24 cellular contexts compared by ENCODE assay signal in genomic region chr3:99741588-99741987, GRCh38.
DNase-seq lines count a peak whose midpoint lies in the region; ATAC-seq, FAIRE-seq and TF ChIP-seq lines count a peak whose summit lies in the region.
"Had no signal": no experiment of that assay in that cellular context is flagged by ENCODE, and none has a peak within 500 bp of the region (broad histone marks: within the 10 kb centered on the region; RNA-seq: fewer than 3 reads in every experiment).

No MANE protein-coding gene starts in this region.

- H3K4me3 ChIP-seq in IMR-90 (ENCODE audit: insufficient read depth, low read depth, low read length) (no peak overlapping the region), mesenchymal stem cell (ENCODE audit: insufficient read depth in 1 of 2, low read depth in 1 of 2, low read length in 2 of 2) (no peak overlapping the region), HAP-1 (no peak overlapping the region)
- H3K4me3 ChIP-seq: BLaER1 treated with 17β-estradiol and CSF1 and Interleukin-3, amounts not matched to agents 10 nM and 100 nM; K562; MG63 had no signal

- peaks cover 7 to 8% of the 10 kb centered on the region in 2 experiments; a peak in 3 of 4 replicates for H3K79me1 ChIP-seq in IMR-90 (ENCODE audit: low read depth in 1 of 2, low read length in 2 of 2)
- peaks cover 6% of the 10 kb centered on the region for H3K79me1 ChIP-seq in mesenchymal stem cell (replicated peaks; ENCODE audit: low read length, poor library complexity, severe bottlenecking)

- no peak overlapping the region for H3K27ac ChIP-seq in IMR-90 (ENCODE audit: insufficient read depth, low read length)
- peak overlapping the region; percentile 32 for H3K27ac ChIP-seq in mesenchymal stem cell (ENCODE audit: low read length, poor library complexity, severe bottlenecking)
- H3K27ac ChIP-seq: BLaER1 treated with 17β-estradiol and CSF1 and Interleukin-3, amounts not matched to agents 10 nM and 100 nM had no signal

- BruUV-seq in IMR-90 (replicated peaks; lab: Mats Ljungman, UMichigan), result no TSS peak

- H3K56ac ChIP-seq in IMR-90 (ENCODE audit: extremely low read depth, insufficient read depth, low read length), result no peak overlapping the region

- H3K23ac ChIP-seq in IMR-90 (ENCODE audit: low read depth, low read length) (no peak overlapping the region), mesenchymal stem cell (ENCODE audit: low read length in 2 of 2) (no peak overlapping the region)

- H3K9me1 ChIP-seq in IMR-90 (ENCODE audit: insufficient read depth, low read length), result peaks cover 3% of the 10 kb centered on the region

- H2BK120ac ChIP-seq in IMR-90 (ENCODE audit: low read depth, low read length) (no peak overlapping the region), mesenchymal stem cell (ENCODE audit: low read depth, low read length) (no peak overlapping the region)

- H3K27me3 ChIP-seq in IMR-90 (ENCODE audit: control insufficient read depth, insufficient read depth, low read length) (no peaks in the 10 kb centered on the region), mesenchymal stem cell (ENCODE audit: control insufficient read depth in 1 of 2, insufficient read depth in 1 of 2, low read length in 2 of 2) (no peaks in the 10 kb centered on the region), HAP-1 (ENCODE audit: low read depth) (peaks cover 2% of the 10 kb centered on the region; the same call in 1 of the 2 replicates)
- H3K27me3 ChIP-seq: BLaER1 treated with 17β-estradiol and CSF1 and Interleukin-3, amounts not matched to agents 10 nM and 100 nM; MG63 had no signal

- dilution Hi-C loops in IMR-90 (cut with HindIII; ENCODE audit: low sequenced_read_pairs, unreplicated experiment), result no loop called here

- H3K4me2 ChIP-seq in IMR-90 (ENCODE audit: low read depth, low read length) (no peak overlapping the region), mesenchymal stem cell (ENCODE audit: low read length, poor library complexity, severe bottlenecking) (no peak overlapping the region)
- H3K4me2 ChIP-seq: BLaER1 treated with 17β-estradiol and CSF1 and Interleukin-3, amounts not matched to agents 10 nM and 100 nM had no signal

- H2AK5ac ChIP-seq in IMR-90 (ENCODE audit: low read depth, low read length) (no peak overlapping the region), mesenchymal stem cell (ENCODE audit: low read length, severe bottlenecking) (no peak overlapping the region)

- H2BK5ac ChIP-seq in IMR-90 (ENCODE audit: low read depth, low read length, poor library complexity, severe bottlenecking) (no peak overlapping the region), mesenchymal stem cell (ENCODE audit: low read depth, low read length, poor library complexity, severe bottlenecking) (no peak overlapping the region)

- no peak for TF ChIP-seq RAD21 in IMR-90 (IDR thresholded peaks at IDR 0.05; ENCODE audit: low read length)

- CTCF ChIA-PET in IMR-90 (lab: Yijun Ruan, JAX), result no interaction called here

- H3K4ac ChIP-seq in IMR-90 (ENCODE audit: low read depth, low read length), result no peak overlapping the region
- no peak overlapping the region for H3K4ac ChIP-seq in mesenchymal stem cell (ENCODE audit: low read depth in 1 of 2, low read length in 2 of 2)

- H2AK9ac ChIP-seq in IMR-90 (replicated peaks; ENCODE audit: low read depth, low read length, poor library complexity), result no peak overlapping the region

- H3K9me3 ChIP-seq in IMR-90 (ENCODE audit: control insufficient read depth, insufficient read depth, low read length) (peaks cover 2% of the 10 kb centered on the region; the same call in 1 of the 2 replicates), mesenchymal stem cell (ENCODE audit: control insufficient read depth, low read length) (peaks cover 4% of the 10 kb centered on the region), HAP-1 (no peaks in the 10 kb centered on the region)

- no peak overlapping the region for H2BK12ac ChIP-seq in mesenchymal stem cell (ENCODE audit: low read length in 2 of 2)

- POLR2A ChIA-PET in IMR-90 (lab: Charles Lee; ENCODE audit: unreplicated experiment), result no interaction called here

- no peak for TF ChIP-seq CTCF in IMR-90 (conservative IDR thresholded peaks at IDR 0.05; ENCODE audit: low read depth, low read length)

- in situ Hi-C loops in IMR-90 (cut with MboI; ENCODE audit: low sequenced_read_pairs) (no loop called here), HAP-1 (cut with MboI; ENCODE audit: low sequenced_read_pairs) (no loop called here)

- DNase-seq in IMR-90 (no peak), cerebellum (ENCODE audit: low spot score) (peak; percentile 1), mesenchymal stem cell (no peak), pons (ENCODE audit: low spot score) (peak; percentile 8), H54 (ENCODE audit: insufficient read length, low spot score) (no peak), HAP-1 (ENCODE audit: low spot score in 2 of 2) (no peak), left lobe of liver (ENCODE audit: low spot score) (no peak)
- DNase-seq: CD4-positive, alpha-beta T cell; H7; MG63; NCI-H1105 treated with DMSO at 0.1 percent for 48 hours; NCI-H146; NCI-H1930; NCI-H2107; NCI-H446 treated with DMSO at 0.1 percent for 48 hours; NCI-H526; RPMI8226; SHP77 treated with DMSO at 0.1 percent for 48 hours had no signal

- no peak overlapping the region for H3K9ac ChIP-seq in IMR-90 (ENCODE audit: low read depth, low read length)
- no peak overlapping the region for H3K9ac ChIP-seq in mesenchymal stem cell (ENCODE audit: low read length)
- H3K9ac ChIP-seq: BLaER1 treated with 17β-estradiol and CSF1 and Interleukin-3, amounts not matched to agents 10 nM and 100 nM had no signal

- no peaks in the 10 kb centered on the region for H4K20me1 ChIP-seq in IMR-90 (ENCODE audit: insufficient read depth, low read length)
- H4K20me1 ChIP-seq: BLaER1 treated with 17β-estradiol and CSF1 and Interleukin-3, amounts not matched to agents 10 nM and 100 nM had no signal

- ATAC-seq in IMR-90 (ENCODE audit: low read depth) (no peak), left lobe of liver (no peak)
- ATAC-seq: HepG2, K562 had no signal

- TF ChIP-seq POLR2A in IMR-90 (IDR thresholded peaks at IDR 0.05; ENCODE audit: low read depth, low read length) (no peak), H54 (IDR thresholded peaks at IDR 0.05; ENCODE audit: low read depth, low read length) (no peak)

- H2AFZ ChIP-seq in IMR-90 (replicated peaks; ENCODE audit: low read length, poor library complexity) (no peak overlapping the region), mesenchymal stem cell (ENCODE audit: low read depth, low read length) (no peak overlapping the region)

- H4K8ac ChIP-seq in IMR-90 (ENCODE audit: low read depth in 2 of 2, low read length in 2 of 2) (no peak overlapping the region), mesenchymal stem cell (ENCODE audit: low read length) (no peak overlapping the region)

- no peak overlapping the region for H3K18ac ChIP-seq in IMR-90 (ENCODE audit: low read depth, low read length)
- no peak overlapping the region for H3K18ac ChIP-seq in mesenchymal stem cell (ENCODE audit: low read depth in 1 of 2, low read length in 2 of 2)

- H3K4me1 ChIP-seq in IMR-90 (ENCODE audit: control insufficient read depth, insufficient read depth, low read length) (no peaks in the 10 kb centered on the region; the same call in 1 of the 2 replicates), mesenchymal stem cell (ENCODE audit: control insufficient read depth, insufficient read depth, low read depth, low read length) (peaks cover 3% of the 10 kb centered on the region), HAP-1 (no peaks in the 10 kb centered on the region)
- H3K4me1 ChIP-seq: BLaER1 treated with 17β-estradiol and CSF1 and Interleukin-3, amounts not matched to agents 10 nM and 100 nM had no signal

- 0 out of 2 replicates have a peak overlapping the region, but pooled peaks have one; percentile 14 for H2BK20ac ChIP-seq in IMR-90 (ENCODE audit: low read depth, low read length)

- H4K5ac ChIP-seq in IMR-90 (ENCODE audit: low read depth, low read length), result no peak overlapping the region

- no peak overlapping the region for H3K14ac ChIP-seq in IMR-90 (replicated peaks; ENCODE audit: low read depth, low read length)
- H3K14ac ChIP-seq in mesenchymal stem cell (ENCODE audit: low read length in 2 of 2), result no peak overlapping the region

- H2BK15ac ChIP-seq in IMR-90 (ENCODE audit: low read depth, low read length) (no peak overlapping the region), mesenchymal stem cell (ENCODE audit: low read depth, poor library complexity, severe bottlenecking) (no peak overlapping the region)

- H4K91ac ChIP-seq in IMR-90 (ENCODE audit: insufficient read depth, low read depth, low read length), result no peak overlapping the region
- H4K91ac ChIP-seq in mesenchymal stem cell (ENCODE audit: low read length), result no peak overlapping the region

- WGBS in IMR-90 (ENCODE audit: extremely low coverage in 2 of 2, insufficient read length in 1 of 2), 2 experiments, result 80% methylated on average over 1 of the region's 2 CpGs; no CpG with 5 or more reads in 1 of the 2 experiments
- 88% methylated on average over 2 of the region's 2 CpGs for WGBS in mesenchymal stem cell

- no peak for FAIRE-seq in H54 (lab: Jason Lieb, UNC)
- FAIRE-seq: A204.1, D721Med, GM18507, HepG2, K562 had no signal

- intact Hi-C loops in IMR-90 (cut with micrococcal nuclease), result no loop called here

- H3K36me3 ChIP-seq in IMR-90 (ENCODE audit: control insufficient read depth, insufficient read depth, low read length) (peaks cover 3% of the 10 kb centered on the region; the same call in 1 of the 2 replicates), mesenchymal stem cell (ENCODE audit: control insufficient read depth in 1 of 2, insufficient read depth in 2 of 2, low read depth in 1 of 2, low read length in 2 of 2) (peaks cover 0 to 14% of the 10 kb centered on the region in 2 experiments), HAP-1 (replicated peaks) (no peaks in the 10 kb centered on the region)
- H3K36me3 ChIP-seq: BLaER1 treated with 17β-estradiol and CSF1 and Interleukin-3, amounts not matched to agents 10 nM and 100 nM; MG63 had no signal

TF ChIP-seq in IMR-90, 13 proteins besides CTCF, POLR2A, EP300 and RAD21 (continues in another document):
- no peak for TF ChIP-seq SMC3 (IDR thresholded peaks at IDR 0.05; ENCODE audit: low read depth, low read length)
- no peak for TF ChIP-seq MAZ (IDR thresholded peaks at IDR 0.05; ENCODE audit: borderline replicate concordance, low read depth, low read length)
- no peak for TF ChIP-seq ELK1 (IDR thresholded peaks at IDR 0.05; ENCODE audit: borderline replicate concordance, low read depth, low read length)
- TF ChIP-seq NFE2L2 (IDR thresholded peaks at IDR 0.05; ENCODE audit: low read depth, low read length), result no peak
- no peak for TF ChIP-seq RFX5 (IDR thresholded peaks at IDR 0.05; ENCODE audit: low read depth, low read length)
- TF ChIP-seq CEBPB (IDR thresholded peaks at IDR 0.05; ENCODE audit: low read depth, low read length), result no peak
- no peak for TF ChIP-seq CHD1 (IDR thresholded peaks at IDR 0.05; ENCODE audit: low read depth, low read length)

Comparison
In these comparisons a context has a peak if more than half of its experiments do, and no peak if none do; other contexts are left out.
1. DNase-seq: peak in cerebellum (single experiment) and pons (single experiment); none in IMR-90 (single experiment), mesenchymal stem cell (single experiment), H54 (single experiment), HAP-1 (0 of 2) and left lobe of liver (single experiment).